In the genomic region with DNA sequence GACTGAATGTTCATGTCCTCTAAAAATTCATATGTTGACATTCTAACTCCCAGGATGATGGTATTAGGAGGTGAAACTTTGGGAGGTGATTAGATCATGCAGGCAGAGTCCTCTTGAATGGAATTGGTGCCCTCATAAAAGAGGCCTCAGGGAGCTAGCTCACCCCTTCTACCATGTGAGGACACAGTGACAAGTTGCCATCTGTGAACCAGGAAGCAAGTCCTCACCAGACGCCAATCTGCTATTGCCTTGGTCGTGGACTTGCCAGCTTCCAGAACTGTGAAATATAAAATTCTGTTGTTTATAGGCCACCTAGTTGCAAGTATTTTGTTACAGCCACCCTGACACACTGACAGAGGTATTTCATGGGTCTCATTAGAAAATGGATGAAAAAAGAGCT, we compare ENCODE assay signal across 9 cellular contexts. TPM values are rescaled to one million over a fixed set of nuclear protein-coding genes. Genes with fewer than 3 reads are reported as not detected.
"Had no signal": no experiment of that assay in that cellular context is flagged by ENCODE, and none has a peak within 500 bp of the region (broad histone marks: within the 10 kb centered on the region; RNA-seq: fewer than 3 reads in every experiment).

No MANE protein-coding gene starts in this region.

- H3K4me3 ChIP-seq: GM23248, HAP-1, K562 had no signal

- H3K27ac ChIP-seq: GM23248 had no signal

- ATAC-seq: HCT116, K562 had no signal

- FAIRE-seq: HTR-8/SVneo, K562 had no signal

- H3K27ac Mint-ChIP-seq: HFFc6 had no signal

- H3K4me3 Mint-ChIP-seq: HFFc6 had no signal

- H3K9me3 ChIP-seq: HAP-1 had no signal

- H3K36me3 ChIP-seq: HAP-1 had no signal

- H3K9me3 Mint-ChIP-seq: HFFc6 had no signal

- H3K9ac ChIP-seq: GM23248 had no signal

- H2AFZ ChIP-seq: GM23248 had no signal

- DNase-seq: GM23248, GOT3, H7, HFFc6, IMR-90 had no signal

RNA-seq across cellular contexts. Expression of a gene that starts 28.5 kb away (rescaled TPM):
- total RNA-seq: HFFc6, IMR-90 had no signal
- polyA plus RNA-seq: GM23248, IMR-90 had no signal
